1 cellular context compared by ENCODE assay signal in the genomic region with DNA sequence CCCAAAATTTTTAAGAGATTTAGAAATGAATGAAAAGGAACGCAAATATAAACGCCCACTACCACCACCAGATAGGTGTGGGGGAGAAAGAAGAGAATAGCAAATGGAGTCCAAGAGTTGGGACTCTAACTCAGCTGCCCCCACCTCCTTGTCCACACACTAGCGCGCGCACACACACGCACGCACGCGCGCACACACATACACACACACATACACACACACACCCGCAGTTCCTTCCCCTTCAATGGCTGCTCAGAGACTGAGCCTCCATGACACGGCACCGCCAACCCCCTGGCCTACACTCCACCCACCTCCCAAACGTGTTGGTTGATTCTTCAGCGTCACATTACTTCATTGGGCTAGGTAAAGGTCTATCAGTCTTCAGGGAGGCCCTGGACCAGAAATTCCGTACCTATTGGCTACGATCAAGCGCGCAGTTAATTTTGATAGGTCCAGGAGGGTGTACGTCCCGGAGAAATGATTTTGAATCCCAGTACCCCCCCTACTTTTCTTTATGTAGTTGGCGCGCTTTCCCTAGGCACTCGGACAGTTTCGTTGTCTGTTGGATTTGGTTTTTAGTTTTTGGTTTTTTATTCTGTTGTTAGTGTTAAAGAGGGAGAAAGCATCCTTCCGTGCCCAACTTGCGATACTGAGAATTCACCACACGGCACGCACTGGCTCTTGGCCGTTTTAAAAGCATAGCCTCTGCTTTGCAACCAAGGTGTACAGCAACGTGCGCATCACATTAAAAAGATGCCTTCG.
A peak's percentile ranks its signal among the peaks of the same experiment; 100 is the strongest.
TF ChIP-seq lines count a peak whose summit lies in the region.

Gene ANP32E (minus strand): TSS at position 261 of the 762 bp plus-strand sequence. CDS start 326 bp downstream, outside the sequence.

TF ChIP-seq in K562, 482 proteins besides CTCF, POLR2A, EP300 and RAD21 (continued from another document and continues in another):
- TF ChIP-seq, protein P1, sequence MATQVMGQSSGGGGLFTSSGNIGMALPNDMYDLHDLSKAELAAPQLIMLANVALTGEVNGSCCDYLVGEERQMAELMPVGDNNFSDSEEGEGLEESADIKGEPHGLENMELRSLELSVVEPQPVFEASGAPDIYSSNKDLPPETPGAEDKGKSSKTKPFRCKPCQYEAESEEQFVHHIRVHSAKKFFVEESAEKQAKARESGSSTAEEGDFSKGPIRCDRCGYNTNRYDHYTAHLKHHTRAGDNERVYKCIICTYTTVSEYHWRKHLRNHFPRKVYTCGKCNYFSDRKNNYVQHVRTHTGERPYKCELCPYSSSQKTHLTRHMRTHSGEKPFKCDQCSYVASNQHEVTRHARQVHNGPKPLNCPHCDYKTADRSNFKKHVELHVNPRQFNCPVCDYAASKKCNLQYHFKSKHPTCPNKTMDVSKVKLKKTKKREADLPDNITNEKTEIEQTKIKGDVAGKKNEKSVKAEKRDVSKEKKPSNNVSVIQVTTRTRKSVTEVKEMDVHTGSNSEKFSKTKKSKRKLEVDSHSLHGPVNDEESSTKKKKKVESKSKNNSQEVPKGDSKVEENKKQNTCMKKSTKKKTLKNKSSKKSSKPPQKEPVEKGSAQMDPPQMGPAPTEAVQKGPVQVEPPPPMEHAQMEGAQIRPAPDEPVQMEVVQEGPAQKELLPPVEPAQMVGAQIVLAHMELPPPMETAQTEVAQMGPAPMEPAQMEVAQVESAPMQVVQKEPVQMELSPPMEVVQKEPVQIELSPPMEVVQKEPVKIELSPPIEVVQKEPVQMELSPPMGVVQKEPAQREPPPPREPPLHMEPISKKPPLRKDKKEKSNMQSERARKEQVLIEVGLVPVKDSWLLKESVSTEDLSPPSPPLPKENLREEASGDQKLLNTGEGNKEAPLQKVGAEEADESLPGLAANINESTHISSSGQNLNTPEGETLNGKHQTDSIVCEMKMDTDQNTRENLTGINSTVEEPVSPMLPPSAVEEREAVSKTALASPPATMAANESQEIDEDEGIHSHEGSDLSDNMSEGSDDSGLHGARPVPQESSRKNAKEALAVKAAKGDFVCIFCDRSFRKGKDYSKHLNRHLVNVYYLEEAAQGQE (CRISPR knock-in tag; IDR thresholded peaks at IDR 0.05; ENCODE audit: low read depth) = no peak
- TF ChIP-seq PTRF (tag; IDR thresholded peaks at IDR 0.05) = no peak
- TF ChIP-seq, protein P2, sequence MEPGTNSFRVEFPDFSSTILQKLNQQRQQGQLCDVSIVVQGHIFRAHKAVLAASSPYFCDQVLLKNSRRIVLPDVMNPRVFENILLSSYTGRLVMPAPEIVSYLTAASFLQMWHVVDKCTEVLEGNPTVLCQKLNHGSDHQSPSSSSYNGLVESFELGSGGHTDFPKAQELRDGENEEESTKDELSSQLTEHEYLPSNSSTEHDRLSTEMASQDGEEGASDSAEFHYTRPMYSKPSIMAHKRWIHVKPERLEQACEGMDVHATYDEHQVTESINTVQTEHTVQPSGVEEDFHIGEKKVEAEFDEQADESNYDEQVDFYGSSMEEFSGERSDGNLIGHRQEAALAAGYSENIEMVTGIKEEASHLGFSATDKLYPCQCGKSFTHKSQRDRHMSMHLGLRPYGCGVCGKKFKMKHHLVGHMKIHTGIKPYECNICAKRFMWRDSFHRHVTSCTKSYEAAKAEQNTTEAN (CRISPR knock-in tag; IDR thresholded peaks at IDR 0.05) = peak; percentile 96
- TF ChIP-seq CXXC5 (CRISPR knock-in tag; IDR thresholded peaks at IDR 0.05) = peak; percentile 89
- no peak for TF ChIP-seq RBBP5 (IDR thresholded peaks at IDR 0.05; ENCODE audit: borderline replicate concordance, insufficient read depth, low read length, poor library complexity, severe bottlenecking)
- TF ChIP-seq, protein P3, sequence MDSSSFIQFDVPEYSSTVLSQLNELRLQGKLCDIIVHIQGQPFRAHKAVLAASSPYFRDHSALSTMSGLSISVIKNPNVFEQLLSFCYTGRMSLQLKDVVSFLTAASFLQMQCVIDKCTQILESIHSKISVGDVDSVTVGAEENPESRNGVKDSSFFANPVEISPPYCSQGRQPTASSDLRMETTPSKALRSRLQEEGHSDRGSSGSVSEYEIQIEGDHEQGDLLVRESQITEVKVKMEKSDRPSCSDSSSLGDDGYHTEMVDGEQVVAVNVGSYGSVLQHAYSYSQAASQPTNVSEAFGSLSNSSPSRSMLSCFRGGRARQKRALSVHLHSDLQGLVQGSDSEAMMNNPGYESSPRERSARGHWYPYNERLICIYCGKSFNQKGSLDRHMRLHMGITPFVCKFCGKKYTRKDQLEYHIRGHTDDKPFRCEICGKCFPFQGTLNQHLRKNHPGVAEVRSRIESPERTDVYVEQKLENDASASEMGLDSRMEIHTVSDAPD (CRISPR knock-in tag; IDR thresholded peaks at IDR 0.05) = no peak
- TF ChIP-seq KAT7 (CRISPR knock-in tag; IDR thresholded peaks at IDR 0.05; ENCODE audit: borderline replicate concordance) = peak; percentile 49; the same call in 1 of the 2 replicates
- no peak for TF ChIP-seq ZNF165 (CRISPR knock-in tag; IDR thresholded peaks at IDR 0.05; ENCODE audit: borderline replicate concordance)
- TF ChIP-seq THAP7 (CRISPR knock-in tag; IDR thresholded peaks at IDR 0.05) = no peak
- peak; percentile 38; the same call in 1 of the 2 replicates for TF ChIP-seq TEAD4 (IDR thresholded peaks at IDR 0.05; ENCODE audit: low read length)
- TF ChIP-seq TEAD4 (CRISPR knock-in tag; IDR thresholded peaks at IDR 0.05; ENCODE audit: borderline replicate concordance) = no peak
- TF ChIP-seq NR4A1 (CRISPR knock-in tag; IDR thresholded peaks at IDR 0.05) = no peak
- no peak for TF ChIP-seq NR4A1 (tag; IDR thresholded peaks at IDR 0.05)
- TF ChIP-seq NFE2 (IDR thresholded peaks at IDR 0.05; ENCODE audit: low read depth) = peak; percentile 61; the same call in 1 of the 2 replicates
- no peak; the same call in 1 of the 2 replicates for TF ChIP-seq KHSRP (IDR thresholded peaks at IDR 0.05)
- TF ChIP-seq SMAD3 (CRISPR knock-in tag; conservative IDR thresholded peaks at IDR 0.05) = no peak
- TF ChIP-seq, protein P4, sequence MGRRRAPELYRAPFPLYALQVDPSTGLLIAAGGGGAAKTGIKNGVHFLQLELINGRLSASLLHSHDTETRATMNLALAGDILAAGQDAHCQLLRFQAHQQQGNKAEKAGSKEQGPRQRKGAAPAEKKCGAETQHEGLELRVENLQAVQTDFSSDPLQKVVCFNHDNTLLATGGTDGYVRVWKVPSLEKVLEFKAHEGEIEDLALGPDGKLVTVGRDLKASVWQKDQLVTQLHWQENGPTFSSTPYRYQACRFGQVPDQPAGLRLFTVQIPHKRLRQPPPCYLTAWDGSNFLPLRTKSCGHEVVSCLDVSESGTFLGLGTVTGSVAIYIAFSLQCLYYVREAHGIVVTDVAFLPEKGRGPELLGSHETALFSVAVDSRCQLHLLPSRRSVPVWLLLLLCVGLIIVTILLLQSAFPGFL (CRISPR knock-in tag; IDR thresholded peaks at IDR 0.05) = no peak
- TF ChIP-seq, protein P5, sequence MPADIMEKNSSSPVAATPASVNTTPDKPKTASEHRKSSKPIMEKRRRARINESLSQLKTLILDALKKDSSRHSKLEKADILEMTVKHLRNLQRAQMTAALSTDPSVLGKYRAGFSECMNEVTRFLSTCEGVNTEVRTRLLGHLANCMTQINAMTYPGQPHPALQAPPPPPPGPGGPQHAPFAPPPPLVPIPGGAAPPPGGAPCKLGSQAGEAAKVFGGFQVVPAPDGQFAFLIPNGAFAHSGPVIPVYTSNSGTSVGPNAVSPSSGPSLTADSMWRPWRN (IDR thresholded peaks at IDR 0.05; ENCODE audit: low read depth) = peak; percentile 17; the same call in 1 of the 2 replicates
- peak in 1 of 2 experiments; percentile 58; a peak in 1 of 4 replicates for TF ChIP-seq ZNF639 (CRISPR knock-in tag; conservative IDR thresholded peaks at IDR 0.05 in 1 of 2, IDR thresholded peaks at IDR 0.05 in 1 of 2)
- TF ChIP-seq SMARCE1 (IDR thresholded peaks at IDR 0.05) = peak; percentile 35; the same call in 1 of the 2 replicates
- 0 out of 2 replicates have a peak, but pooled peaks have one; percentile 65 for TF ChIP-seq XRCC5 (IDR thresholded peaks at IDR 0.05; ENCODE audit: low read depth, low read length)
- peak; percentile 96 for TF ChIP-seq RBM25 (IDR thresholded peaks at IDR 0.05; ENCODE audit: low read depth, low read length, severe bottlenecking)
- TF ChIP-seq, protein P6, sequence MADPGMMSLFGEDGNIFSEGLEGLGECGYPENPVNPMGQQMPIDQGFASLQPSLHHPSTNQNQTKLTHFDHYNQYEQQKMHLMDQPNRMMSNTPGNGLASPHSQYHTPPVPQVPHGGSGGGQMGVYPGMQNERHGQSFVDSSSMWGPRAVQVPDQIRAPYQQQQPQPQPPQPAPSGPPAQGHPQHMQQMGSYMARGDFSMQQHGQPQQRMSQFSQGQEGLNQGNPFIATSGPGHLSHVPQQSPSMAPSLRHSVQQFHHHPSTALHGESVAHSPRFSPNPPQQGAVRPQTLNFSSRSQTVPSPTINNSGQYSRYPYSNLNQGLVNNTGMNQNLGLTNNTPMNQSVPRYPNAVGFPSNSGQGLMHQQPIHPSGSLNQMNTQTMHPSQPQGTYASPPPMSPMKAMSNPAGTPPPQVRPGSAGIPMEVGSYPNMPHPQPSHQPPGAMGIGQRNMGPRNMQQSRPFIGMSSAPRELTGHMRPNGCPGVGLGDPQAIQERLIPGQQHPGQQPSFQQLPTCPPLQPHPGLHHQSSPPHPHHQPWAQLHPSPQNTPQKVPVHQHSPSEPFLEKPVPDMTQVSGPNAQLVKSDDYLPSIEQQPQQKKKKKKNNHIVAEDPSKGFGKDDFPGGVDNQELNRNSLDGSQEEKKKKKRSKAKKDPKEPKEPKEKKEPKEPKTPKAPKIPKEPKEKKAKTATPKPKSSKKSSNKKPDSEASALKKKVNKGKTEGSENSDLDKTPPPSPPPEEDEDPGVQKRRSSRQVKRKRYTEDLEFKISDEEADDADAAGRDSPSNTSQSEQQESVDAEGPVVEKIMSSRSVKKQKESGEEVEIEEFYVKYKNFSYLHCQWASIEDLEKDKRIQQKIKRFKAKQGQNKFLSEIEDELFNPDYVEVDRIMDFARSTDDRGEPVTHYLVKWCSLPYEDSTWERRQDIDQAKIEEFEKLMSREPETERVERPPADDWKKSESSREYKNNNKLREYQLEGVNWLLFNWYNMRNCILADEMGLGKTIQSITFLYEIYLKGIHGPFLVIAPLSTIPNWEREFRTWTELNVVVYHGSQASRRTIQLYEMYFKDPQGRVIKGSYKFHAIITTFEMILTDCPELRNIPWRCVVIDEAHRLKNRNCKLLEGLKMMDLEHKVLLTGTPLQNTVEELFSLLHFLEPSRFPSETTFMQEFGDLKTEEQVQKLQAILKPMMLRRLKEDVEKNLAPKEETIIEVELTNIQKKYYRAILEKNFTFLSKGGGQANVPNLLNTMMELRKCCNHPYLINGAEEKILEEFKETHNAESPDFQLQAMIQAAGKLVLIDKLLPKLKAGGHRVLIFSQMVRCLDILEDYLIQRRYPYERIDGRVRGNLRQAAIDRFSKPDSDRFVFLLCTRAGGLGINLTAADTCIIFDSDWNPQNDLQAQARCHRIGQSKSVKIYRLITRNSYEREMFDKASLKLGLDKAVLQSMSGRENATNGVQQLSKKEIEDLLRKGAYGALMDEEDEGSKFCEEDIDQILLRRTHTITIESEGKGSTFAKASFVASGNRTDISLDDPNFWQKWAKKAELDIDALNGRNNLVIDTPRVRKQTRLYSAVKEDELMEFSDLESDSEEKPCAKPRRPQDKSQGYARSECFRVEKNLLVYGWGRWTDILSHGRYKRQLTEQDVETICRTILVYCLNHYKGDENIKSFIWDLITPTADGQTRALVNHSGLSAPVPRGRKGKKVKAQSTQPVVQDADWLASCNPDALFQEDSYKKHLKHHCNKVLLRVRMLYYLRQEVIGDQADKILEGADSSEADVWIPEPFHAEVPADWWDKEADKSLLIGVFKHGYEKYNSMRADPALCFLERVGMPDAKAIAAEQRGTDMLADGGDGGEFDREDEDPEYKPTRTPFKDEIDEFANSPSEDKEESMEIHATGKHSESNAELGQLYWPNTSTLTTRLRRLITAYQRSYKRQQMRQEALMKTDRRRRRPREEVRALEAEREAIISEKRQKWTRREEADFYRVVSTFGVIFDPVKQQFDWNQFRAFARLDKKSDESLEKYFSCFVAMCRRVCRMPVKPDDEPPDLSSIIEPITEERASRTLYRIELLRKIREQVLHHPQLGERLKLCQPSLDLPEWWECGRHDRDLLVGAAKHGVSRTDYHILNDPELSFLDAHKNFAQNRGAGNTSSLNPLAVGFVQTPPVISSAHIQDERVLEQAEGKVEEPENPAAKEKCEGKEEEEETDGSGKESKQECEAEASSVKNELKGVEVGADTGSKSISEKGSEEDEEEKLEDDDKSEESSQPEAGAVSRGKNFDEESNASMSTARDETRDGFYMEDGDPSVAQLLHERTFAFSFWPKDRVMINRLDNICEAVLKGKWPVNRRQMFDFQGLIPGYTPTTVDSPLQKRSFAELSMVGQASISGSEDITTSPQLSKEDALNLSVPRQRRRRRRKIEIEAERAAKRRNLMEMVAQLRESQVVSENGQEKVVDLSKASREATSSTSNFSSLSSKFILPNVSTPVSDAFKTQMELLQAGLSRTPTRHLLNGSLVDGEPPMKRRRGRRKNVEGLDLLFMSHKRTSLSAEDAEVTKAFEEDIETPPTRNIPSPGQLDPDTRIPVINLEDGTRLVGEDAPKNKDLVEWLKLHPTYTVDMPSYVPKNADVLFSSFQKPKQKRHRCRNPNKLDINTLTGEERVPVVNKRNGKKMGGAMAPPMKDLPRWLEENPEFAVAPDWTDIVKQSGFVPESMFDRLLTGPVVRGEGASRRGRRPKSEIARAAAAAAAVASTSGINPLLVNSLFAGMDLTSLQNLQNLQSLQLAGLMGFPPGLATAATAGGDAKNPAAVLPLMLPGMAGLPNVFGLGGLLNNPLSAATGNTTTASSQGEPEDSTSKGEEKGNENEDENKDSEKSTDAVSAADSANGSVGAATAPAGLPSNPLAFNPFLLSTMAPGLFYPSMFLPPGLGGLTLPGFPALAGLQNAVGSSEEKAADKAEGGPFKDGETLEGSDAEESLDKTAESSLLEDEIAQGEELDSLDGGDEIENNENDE (IDR thresholded peaks at IDR 0.05; ENCODE audit: low read depth, low read length) = no peak
- TF ChIP-seq ZNF217 (CRISPR knock-in tag; IDR thresholded peaks at IDR 0.05) = no peak
